13 cellular contexts compared by ENCODE assay signal in the genomic region with DNA sequence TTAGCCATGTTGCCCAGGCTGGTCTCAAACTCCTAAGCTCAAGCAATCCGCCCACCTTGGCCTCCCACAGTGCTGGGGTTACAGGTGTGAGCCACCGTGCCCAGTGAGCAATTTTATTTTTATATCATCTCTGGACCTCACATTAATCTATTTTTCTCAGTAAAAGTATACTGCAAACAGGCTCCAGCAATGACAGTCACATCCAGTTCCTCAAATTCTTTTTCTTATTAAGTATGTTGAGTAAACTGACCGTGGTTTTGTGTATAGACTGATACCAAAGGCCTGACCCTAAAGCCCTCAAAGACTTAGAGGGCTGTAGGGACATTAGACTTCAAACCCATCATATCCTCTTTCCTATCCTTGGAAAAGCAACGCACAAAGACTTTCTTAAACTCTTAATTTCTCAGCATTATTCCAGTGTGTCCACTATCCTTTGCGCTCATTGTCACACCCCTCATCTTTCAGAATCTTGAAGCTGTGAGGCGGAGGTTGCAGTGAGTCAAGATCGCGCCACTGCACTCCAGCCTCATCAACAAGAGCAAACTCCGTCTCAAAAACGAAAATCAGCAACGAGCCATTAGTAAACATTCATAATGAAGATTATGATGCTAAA. TPM values are rescaled to one million over a fixed set of nuclear protein-coding genes. Genes with fewer than 3 reads are reported as not detected.
DNase-seq lines count a peak whose midpoint lies in the region; ATAC-seq, FAIRE-seq and TF ChIP-seq lines count a peak whose summit lies in the region.
"Had no signal": no experiment of that assay in that cellular context is flagged by ENCODE, and none has a peak within 500 bp of the region (broad histone marks: within the 10 kb centered on the region; RNA-seq: fewer than 3 reads in every experiment).

No MANE protein-coding gene starts in this region.

- FAIRE-seq in GM12892 (lab: Jason Lieb, UNC), result peak; percentile 92

- H3K27ac ChIP-seq in BLaER1, result no peak overlapping the region; the same call in 1 of the 2 replicates
- peak overlapping the region; percentile 82 for H3K27ac ChIP-seq in OCI-LY3 (ENCODE audit: low read length)
- no peak overlapping the region for H3K27ac ChIP-seq in hepatocyte
- H3K27ac ChIP-seq in testis, result no peak overlapping the region
- H3K27ac ChIP-seq: lower lobe of right lung, SJSA1, thoracic aorta had no signal

- peak overlapping the region; percentile 91 for H3K4me2 ChIP-seq in BLaER1
- peak overlapping the region; percentile 88 for H3K4me2 ChIP-seq in OCI-LY3 (ENCODE audit: low read length)
- H3K4me2 ChIP-seq in hepatocyte, result peak overlapping the region; percentile 86

- H3K4me1 ChIP-seq in BLaER1, result peaks cover 40% of the 10 kb centered on the region
- H3K4me1 ChIP-seq in OCI-LY3 (ENCODE audit: low read length), result peaks cover 51% of the 10 kb centered on the region
- peaks cover 23% of the 10 kb centered on the region for H3K4me1 ChIP-seq in hepatocyte (ENCODE audit: insufficient read depth)
- peaks cover 7% of the 10 kb centered on the region for H3K4me1 ChIP-seq in testis

- intact Hi-C loops in testis (cut with DNase I; ENCODE audit: low total_unique reads), result no loop called here

- peaks cover 41% of the 10 kb centered on the region for H4K20me1 ChIP-seq in BLaER1
- peaks cover 50% of the 10 kb centered on the region for H4K20me1 ChIP-seq in OCI-LY3 (ENCODE audit: insufficient read depth, low read length)
- peaks cover 6% of the 10 kb centered on the region for H4K20me1 ChIP-seq in hepatocyte (ENCODE audit: insufficient read depth, poor library complexity, severe bottlenecking)

- H3K9me3 ChIP-seq in BLaER1 (peaks cover 23% of the 10 kb centered on the region), OCI-LY3 (ENCODE audit: insufficient read depth, low read length) (no peaks in the 10 kb centered on the region), hepatocyte (ENCODE audit: low read depth) (no peaks in the 10 kb centered on the region), testis (no peaks in the 10 kb centered on the region)
- H3K9me3 ChIP-seq: lower lobe of right lung, SJSA1, thoracic aorta had no signal

- ATAC-seq in GM18873 (IDR thresholded peaks at IDR 0.05; ENCODE audit: low FRiP score, unreplicated experiment), result no peak
- ATAC-seq in HG03342 (IDR thresholded peaks at IDR 0.05; ENCODE audit: unreplicated experiment), result no peak
- ATAC-seq: lower lobe of right lung had no signal

- WGBS in hepatocyte (ENCODE audit: low lambda C conversion rate, missing lambda C conversion rate), result 96% methylated on average over 11 of the region's 11 CpGs
- 77 to 78% methylated on average over 11 of the region's 11 CpGs for WGBS in testis, 2 donors

- TF ChIP-seq POLR2A in GM12892 (IDR thresholded peaks at IDR 0.05; ENCODE audit: low read depth, low read length) (no peak), testis (IDR thresholded peaks at IDR 0.05) (no peak)

- H3K9me2 ChIP-seq in hepatocyte (replicated peaks; ENCODE audit: insufficient read depth), result no peaks in the 10 kb centered on the region

- peak overlapping the region; percentile 88 for H3K9ac ChIP-seq in BLaER1
- H3K9ac ChIP-seq in OCI-LY3 (ENCODE audit: low read length), result no peak overlapping the region

- H3K36me3 ChIP-seq in BLaER1, result peaks cover 29% of the 10 kb centered on the region
- peaks cover 37% of the 10 kb centered on the region for H3K36me3 ChIP-seq in OCI-LY3 (replicated peaks; ENCODE audit: low read depth, low read length)
- no peaks in the 10 kb centered on the region for H3K36me3 ChIP-seq in hepatocyte (replicated peaks; ENCODE audit: insufficient read depth, low read depth)
- no peaks in the 10 kb centered on the region for H3K36me3 ChIP-seq in testis (ENCODE audit: low read depth, missing control alignments)

- H3K79me2 ChIP-seq in OCI-LY3 (ENCODE audit: low read length) (peaks cover 43% of the 10 kb centered on the region), hepatocyte (peaks cover 36% of the 10 kb centered on the region)

- H3K27me3 ChIP-seq in BLaER1 (no peaks in the 10 kb centered on the region), OCI-LY3 (ENCODE audit: low read depth, low read length) (no peaks in the 10 kb centered on the region), hepatocyte (no peaks in the 10 kb centered on the region), testis (no peaks in the 10 kb centered on the region)
- H3K27me3 ChIP-seq: SJSA1 had no signal

- peak overlapping the region; percentile 93 for H3K4me3 ChIP-seq in BLaER1
- H3K4me3 ChIP-seq in OCI-LY3 (ENCODE audit: low read length), result peak overlapping the region; percentile 80
- H3K4me3 ChIP-seq in hepatocyte, result no peak overlapping the region
- H3K4me3 ChIP-seq in testis, result no peak overlapping the region
- H3K4me3 ChIP-seq: SJSA1 had no signal

- no peak overlapping the region for H2AFZ ChIP-seq in OCI-LY3 (ENCODE audit: low read depth, low read length)
- no peak overlapping the region for H2AFZ ChIP-seq in hepatocyte

- TF ChIP-seq CTCF in OCI-LY3 (IDR thresholded peaks at IDR 0.05; ENCODE audit: low read depth, low read length), result no peak
- TF ChIP-seq CTCF in hepatocyte (IDR thresholded peaks at IDR 0.05; ENCODE audit: poor library complexity), result no peak
- TF ChIP-seq CTCF in testis (IDR thresholded peaks at IDR 0.05), result no peak

- DNase-seq in GM12892 (ENCODE audit: insufficient read length) (no peak), hepatocyte (ENCODE audit: low spot score) (no peak), HuH-7.5 (ENCODE audit: low spot score) (no peak), testis (no peak)
- DNase-seq: activated naive CD4-positive, alpha-beta T cell treated with Interleukin-2 at 50 U/mL for 16 hours; lower lobe of right lung; NCI-H2081 had no signal

RNA-seq across cellular contexts. Expression of gene NGLY1, which starts 2.0 kb away (rescaled TPM):
- 50.6 TPM for polyA plus RNA-seq in GM12892 (2012; ENCODE audit: missing spikeins)
- total RNA-seq in hepatocyte (34.7 TPM in 2 replicates), testis (100 to 1,000 TPM in 1 of 2 donors, 10 to 100 TPM in 1; 58.2 to 107 TPM)
- polyA plus RNA-seq in hepatocyte (32.7 and 34.7 TPM in 2 replicates), testis (ENCODE audit: insufficient read depth, low read depth, low replicate concordance) (108 TPM)

RNA-seq across cellular contexts. Expression of gene OXSM, which starts 8.6 kb away (rescaled TPM):
- polyA plus RNA-seq in GM12892 (2012; ENCODE audit: missing spikeins), result 24.5 TPM
- 7.9 and 8.8 TPM in 2 replicates for total RNA-seq in hepatocyte
- polyA plus RNA-seq in hepatocyte, result 6.5 and 8.3 TPM in 2 replicates
- 10 to 100 TPM; 21.9 to 26.1 TPM for total RNA-seq in testis
- 27.8 TPM for polyA plus RNA-seq in testis (ENCODE audit: insufficient read depth, low read depth, low replicate concordance)

Comparison
In these comparisons a context has a peak if more than half of its experiments do, and no peak if none do; other contexts are left out.
1. H3K4me3 ChIP-seq: peak in BLaER1 (single experiment) and OCI-LY3 (single experiment); none in hepatocyte (single experiment) and testis (0 of 2).
2. Peak in every context shown above with its lines, with median percentiles within 50 percentile points of each other: H3K4me2 ChIP-seq.